ENCODE assay signal across 20 cellular contexts in the genomic region with DNA sequence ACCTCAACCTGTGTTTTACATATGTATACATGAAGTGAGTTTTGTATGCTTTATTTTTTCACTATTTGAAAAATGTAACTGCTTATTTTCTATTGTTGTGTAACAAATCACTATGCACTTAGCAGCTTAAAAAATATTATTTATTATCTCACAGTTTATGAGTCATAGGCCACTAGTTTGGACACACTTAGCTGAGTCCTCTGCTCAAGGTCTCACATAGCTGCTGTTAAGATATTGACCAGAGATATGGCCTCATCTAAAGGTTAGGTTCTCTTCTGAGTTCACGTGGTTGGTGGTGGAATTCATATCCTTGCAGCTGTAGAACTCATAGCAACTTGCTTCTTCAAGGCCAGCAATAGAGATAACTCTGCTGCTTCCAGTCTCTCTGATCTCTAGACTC.
"Had no signal": no experiment of that assay in that cellular context is flagged by ENCODE, and none has a peak within 500 bp of the region (broad histone marks: within the 10 kb centered on the region; RNA-seq: fewer than 3 reads in every experiment).

No MANE protein-coding gene starts in this region.

- H3K4me1 ChIP-seq: ascending aorta, lower lobe of right lung, pancreas, sigmoid colon, testis had no signal

- ATAC-seq: lower lobe of right lung; natural killer cell treated with Interleukin-12 subunit alpha and Interleukin-12 subunit beta and Interleukin-15 and Interleukin-18, amount 100 ng/mL, for 72 hours; stimulated activated memory B cell treated with anti-CD40 and anti-IgM and Interleukin-4, amounts not matched to agents 10 μg/mL and 1 μg/mL and 100 μg/mL, for 72 hours had no signal

- H3K9me3 ChIP-seq: ascending aorta, lower lobe of right lung, neutrophil, pancreas, sigmoid colon, spleen, testis, upper lobe of left lung had no signal

- DNase-seq: activated CD4-positive, alpha-beta T cell treated with anti-CD3 and anti-CD28 coated beads, Interleukin-2, amount 50 U/mL, for 1 hour; activated CD4-positive, CD25-positive, alpha-beta regulatory T cell treated with anti-CD3 and anti-CD28 coated beads, Interleukin-2, amount 50 U/mL, for 72 hours; activated CD8-positive, alpha-beta memory T cell treated with anti-CD3 and anti-CD28 coated beads, Interleukin-2, amount 50 U/mL, for 48 hours; activated effector memory CD4-positive, alpha-beta T cell treated with anti-CD3 and anti-CD28 coated beads, Interleukin-2, amount 50 U/mL, for 16 hours; activated naive CD4-positive, alpha-beta T cell treated with anti-CD3 and anti-CD28 coated beads, Interleukin-2, amount 50 U/mL, for 16 hours; activated T-cell treated with anti-CD3 and anti-CD28 coated beads, Interleukin-2, amount 50 U/mL, for 48 hours; left cardiac atrium; lower lobe of right lung; pancreas; sigmoid colon; spleen; stimulated activated CD4-positive, alpha-beta T cell treated with anti-CD3 and anti-CD28 coated beads, Interleukin-4, amount 100 ng/mL, for 4 hours; testis; upper lobe of left lung had no signal

- H3K27me3 ChIP-seq: ascending aorta, cardiac muscle cell, neutrophil, pancreas, sigmoid colon, spleen, testis, upper lobe of left lung had no signal

- H3K27ac ChIP-seq: ascending aorta, cardiac muscle cell, lower lobe of right lung, neutrophil, pancreas, sigmoid colon, spleen, testis, upper lobe of left lung, VCaP had no signal

- H3K36me3 ChIP-seq: ascending aorta, cardiac muscle cell, lower lobe of right lung, neutrophil, pancreas, sigmoid colon, spleen, upper lobe of left lung had no signal

- H3K4me3 ChIP-seq: ascending aorta, cardiac muscle cell, lower lobe of right lung, pancreas, sigmoid colon, spleen, testis, upper lobe of left lung had no signal
